In genomic region chr12:52372216-52373154, GRCh38 we compare ENCODE assay signal across 8 cellular contexts. TPM values are rescaled to one million over a fixed set of nuclear protein-coding genes. Genes with fewer than 3 reads are reported as not detected.
DNase-seq lines count a peak whose midpoint lies in the region; ATAC-seq lines count a peak whose summit lies in the region.

No MANE protein-coding gene starts in this region.

- ATAC-seq in left ventricle myocardium superior (peak; percentile 90), GM18858 (IDR thresholded peaks at IDR 0.05; ENCODE audit: unreplicated experiment) (no peak), GM18511 (IDR thresholded peaks at IDR 0.05; ENCODE audit: unreplicated experiment) (no peak)

- DNase-seq in GDM1 (lab: John Stamatoyannopoulos, UW) (peak; percentile 67), NCI-H1048 (lab: John Stamatoyannopoulos, UW) (peak; percentile 27), SK-MEL-5 (ENCODE audit: low read depth, low spot score) (peak; percentile 86), anterior cingulate cortex (lab: John Stamatoyannopoulos, UW) (peak in 55 of 58 donors; percentile 25 to 88 (median 69)), left ventricle myocardium superior (peak; percentile 85), renal cortical epithelial cell (ENCODE audit: low read depth) (peak; percentile 86)

- in situ Hi-C loops in SK-MEL-5 (cut with HindIII; ENCODE audit: low pct_unique_long_range_greater_than_20kb, low sequenced_read_pairs): no loop called here

- intact Hi-C loops in left ventricle myocardium superior (cut with micrococcal nuclease): loop anchor here (10.0 kb wide), 1 partner anchor 502 kb away; no protein-coding TSS in a partner anchor

RNA-seq across cellular contexts. Expression of gene KRT85, which starts 5.2 kb away (rescaled TPM):
- total RNA-seq in SK-MEL-5 (2014; rRNA removed; shearing (Covaris generic)): not detected in 2 replicates
- polyA plus RNA-seq in SK-MEL-5 (2015; cell fraction: cytosol; rRNA removed): not detected in 2 replicates
- not detected in 2 replicates for polyA plus RNA-seq in SK-MEL-5 (2015; cell fraction: nucleus; rRNA removed)
- not detected for total RNA-seq in left ventricle myocardium superior
- total RNA-seq in renal cortical epithelial cell: not detected in 2 replicates

RNA-seq across cellular contexts. Expression of gene KRT84, which starts 13.0 kb away (rescaled TPM):
- total RNA-seq in SK-MEL-5 (2014; rRNA removed; shearing (Covaris generic)): not detected in 2 replicates
- polyA plus RNA-seq in SK-MEL-5 (2015; cell fraction: cytosol; rRNA removed): not detected in 2 replicates
- polyA plus RNA-seq in SK-MEL-5 (2015; cell fraction: nucleus; rRNA removed): not detected in 2 replicates
- total RNA-seq in left ventricle myocardium superior: not detected
- not detected in 2 replicates for total RNA-seq in renal cortical epithelial cell

RNA-seq across cellular contexts. Expression of gene KRT82, which starts 33.6 kb away (rescaled TPM):
- total RNA-seq in SK-MEL-5 (2014; rRNA removed; shearing (Covaris generic)): not detected in 2 replicates
- polyA plus RNA-seq in SK-MEL-5 (2015; cell fraction: cytosol; rRNA removed): not detected in 2 replicates
- not detected in 2 replicates for polyA plus RNA-seq in SK-MEL-5 (2015; cell fraction: nucleus; rRNA removed)
- total RNA-seq in left ventricle myocardium superior (not detected), renal cortical epithelial cell (not detected in 2 replicates)

RNA-seq across cellular contexts. Expression of gene KRT83, which starts 51.3 kb away (rescaled TPM):
- not detected in 2 replicates for total RNA-seq in SK-MEL-5 (2014; rRNA removed; shearing (Covaris generic))
- polyA plus RNA-seq in SK-MEL-5 (2015; cell fraction: cytosol; rRNA removed): not detected in 2 replicates
- not detected in 2 replicates for polyA plus RNA-seq in SK-MEL-5 (2015; cell fraction: nucleus; rRNA removed)
- total RNA-seq in left ventricle myocardium superior (not detected), renal cortical epithelial cell (not detected in 2 replicates)

Comparison
In these comparisons a context has a peak if more than half of its experiments do, and no peak if none do; other contexts are left out.
1. DNase-seq: peak in every context shown above with its lines; median percentile 86 in SK-MEL-5; 86 in renal cortical epithelial cell; 85 in left ventricle myocardium superior; 69 in anterior cingulate cortex; 67 in GDM1; 27 in NCI-H1048.